Comparison of ENCODE assay signal across 24 cellular contexts in the genomic region with DNA sequence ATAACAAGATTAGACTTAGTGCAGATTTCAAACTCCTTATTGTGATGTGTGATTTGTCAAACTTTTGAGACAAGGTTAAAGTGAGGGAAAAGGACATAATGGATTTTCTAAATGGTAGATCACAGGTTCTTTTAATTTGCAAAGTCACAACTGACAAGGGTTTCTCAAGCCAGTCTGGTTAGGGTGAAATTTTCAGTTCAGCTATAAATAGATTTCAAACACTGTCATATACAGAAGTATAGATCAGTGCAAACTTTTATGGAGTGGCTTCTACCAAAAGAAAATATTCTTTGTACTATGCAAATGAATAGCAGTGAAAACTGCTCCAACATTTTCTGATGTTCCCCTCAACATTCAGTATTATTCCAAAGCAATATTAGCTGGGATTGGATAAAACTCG.
"Had no signal": no experiment of that assay in that cellular context is flagged by ENCODE, and none has a peak within 500 bp of the region (broad histone marks: within the 10 kb centered on the region; RNA-seq: fewer than 3 reads in every experiment).

No MANE protein-coding gene starts in this region.

- H3K27ac ChIP-seq: HL-60, PC-9, Peyer's patch, SJCRH30 had no signal

- H3K36me3 ChIP-seq: MG63, Peyer's patch, SJCRH30 had no signal

- H3K4me1 Mint-ChIP-seq: IgD-negative memory B cell, T-helper 17 cell had no signal

- H3K4me3 Mint-ChIP-seq: IgD-negative memory B cell, T-helper 17 cell had no signal

- H3K27me3 ChIP-seq: MG63, Peyer's patch, SJCRH30 had no signal

- ATAC-seq: K562, Right ventricle myocardium inferior, SK-N-SH treated with all-trans-retinoic acid at 6 μM for 48 hours, T-helper 17 cell had no signal

- H3K9me3 ChIP-seq: MG63, Peyer's patch, SJCRH30 had no signal

- H3K4me3 ChIP-seq: K562, MG63, PC-9, Peyer's patch, SJCRH30 had no signal

- H3K27ac Mint-ChIP-seq: IgD-negative memory B cell, T-helper 17 cell had no signal

- H2AFZ ChIP-seq: PC-9 had no signal

- H3K36me3 Mint-ChIP-seq: IgD-negative memory B cell had no signal

- H3K4me1 ChIP-seq: Peyer's patch, SJCRH30 had no signal

- H3K9me3 Mint-ChIP-seq: IgD-negative memory B cell had no signal

- H3K4me2 ChIP-seq: PC-9 had no signal

- FAIRE-seq: HTR-8/SVneo had no signal

- DNase-seq: Karpas-422, MG63, NCI-H1092 treated with DMSO at 0.1 percent for 48 hours, NCI-H1436, NCI-H187, NCI-H2029, NCI-H2081 treated with DMSO at 0.1 percent for 48 hours, NCI-H2171 treated with DMSO at 0.1 percent for 48 hours, NCI-H345, NCI-H446 treated with DMSO at 0.1 percent for 48 hours, NCI-H510A treated with DMSO at 0.1 percent for 48 hours, NCI-H526, PC-9, Peyer's patch, SHP77 treated with DMSO at 0.1 percent for 48 hours, SJCRH30, T-helper 1 cell, T-helper 17 cell had no signal
